Comparison of ENCODE assay signal across 10 cellular contexts in genomic region chr12:120724720-120725119, GRCh38. TPM values are rescaled to one million over a fixed set of nuclear protein-coding genes. Genes with fewer than 3 reads are reported as not detected.
DNase-seq lines count a peak whose midpoint lies in the region; ATAC-seq and TF ChIP-seq lines count a peak whose summit lies in the region.
"Had no signal": no experiment of that assay in that cellular context is flagged by ENCODE, and none has a peak within 500 bp of the region (broad histone marks: within the 10 kb centered on the region; RNA-seq: fewer than 3 reads in every experiment).

No MANE protein-coding gene starts in this region.

- H3K27ac Mint-ChIP-seq in activated CD8-positive, alpha-beta memory T cell treated with anti-CD3 and anti-CD28 coated beads, Interleukin-2, amount 10 ng/mL, durations not matched to agents 7 days and 5 days, result no peak overlapping the region
- no peak overlapping the region for H3K27ac Mint-ChIP-seq in T-cell

- no peak for DNase-seq in activated CD8-positive, alpha-beta memory T cell treated with anti-CD3 and anti-CD28 coated beads, Interleukin-2, amount 10 ng/mL, durations not matched to agents 7 days and 5 days
- DNase-seq in activated CD8-positive, alpha-beta memory T cell treated with anti-CD3 and anti-CD28 coated beads, Interleukin-2, amount 50 U/mL, for 4 hours, result no peak
- DNase-seq in T-cell (no peak), fibroblast of lung (ENCODE audit: low read depth in 2 of 2) (no peak), spleen (peak; percentile 31), ACHN (no peak), NOMO-1 treated with dmso at 0.1 percent for 144 hours (lab: John Stamatoyannopoulos, UW; ENCODE audit: unreplicated experiment) (no peak)
- DNase-seq: left lung had no signal

- H2AFZ ChIP-seq in fibroblast of lung (ENCODE audit: low read length), result no peak overlapping the region

- H3K4me3 ChIP-seq in fibroblast of lung (replicated peaks in 1 of 4; ENCODE audit: control extremely low read depth in 1 of 4, insufficient read depth in 1 of 4, low read depth in 3 of 4, low read length in 4 of 4) (no peak overlapping the region), spleen (peak overlapping the region in 1 of 8 donors; percentile 89)

- H3K27me3 ChIP-seq in fibroblast of lung (ENCODE audit: control insufficient read depth, insufficient read depth, low read length), result no peaks in the 10 kb centered on the region
- no peaks in the 10 kb centered on the region for H3K27me3 ChIP-seq in spleen (replicated peaks in 1 of 7)
- H3K27me3 ChIP-seq: left lung had no signal

- no peaks in the 10 kb centered on the region for H4K20me1 ChIP-seq in fibroblast of lung (ENCODE audit: control insufficient read depth, extremely low read depth, insufficient read depth, low read length)

- no peaks in the 10 kb centered on the region for H3K79me2 ChIP-seq in fibroblast of lung (ENCODE audit: control insufficient read depth, insufficient read depth, low read length)

- H3K27ac ChIP-seq in fibroblast of lung (ENCODE audit: insufficient read depth, low read length) (no peak overlapping the region), spleen (peak overlapping the region in 1 of 8 donors; percentile 90)
- H3K27ac ChIP-seq: KMS-11 had no signal

- intact Hi-C loops in spleen (cut with DNase I; ENCODE audit: low total_unique reads), result loop anchor here (10.0 kb wide), 1 partner anchor 240 kb away; no protein-coding TSS in a partner anchor

- ATAC-seq in activated CD8-positive, alpha-beta memory T cell treated with anti-CD3 and anti-CD28 coated beads, Interleukin-2, amount 10 ng/mL, durations not matched to agents 7 days and 5 days, result no peak
- ATAC-seq in T-cell (replicated peaks in 1 of 4) (no peak), GM21390 (IDR thresholded peaks at IDR 0.05; ENCODE audit: unreplicated experiment) (no peak)

- H3K4me1 Mint-ChIP-seq in activated CD8-positive, alpha-beta memory T cell treated with anti-CD3 and anti-CD28 coated beads, Interleukin-2, amount 10 ng/mL, durations not matched to agents 7 days and 5 days, result peaks cover 18% of the 10 kb centered on the region
- peaks cover 19 to 25% (median 23%) of the 10 kb centered on the region in 3 donors for H3K4me1 Mint-ChIP-seq in T-cell

- H3K9me3 ChIP-seq in fibroblast of lung (ENCODE audit: control insufficient read depth, insufficient read depth, low read depth, low read length) (no peaks in the 10 kb centered on the region), spleen (no peaks in the 10 kb centered on the region)
- H3K9me3 ChIP-seq: left lung had no signal

- 68 to 86% (median 75%) methylated on average over 5 of the region's 5 CpGs for WGBS in spleen, 5 donors

- H3K4me2 ChIP-seq in fibroblast of lung (ENCODE audit: extremely low read depth, insufficient read depth, low read length), result peak overlapping the region; percentile 61
- H3K4me2 ChIP-seq: KMS-11 had no signal

- POLR2A ChIA-PET in T-cell (lab: Charles Lee), result interaction anchor here in 1 of 2 donors (0.6 kb wide), 1 partner anchor 13 kb away, joined by 3 read pairs; no protein-coding TSS in a partner anchor

- no peaks in the 10 kb centered on the region for H3K27me3 Mint-ChIP-seq in activated CD8-positive, alpha-beta memory T cell treated with anti-CD3 and anti-CD28 coated beads, Interleukin-2, amount 10 ng/mL, durations not matched to agents 7 days and 5 days
- no peaks in the 10 kb centered on the region for H3K27me3 Mint-ChIP-seq in T-cell

- CTCF ChIA-PET in activated CD8-positive, alpha-beta memory T cell treated with anti-CD3 and anti-CD28 coated beads, Interleukin-2, amount 10 ng/mL, durations not matched to agents 7 days and 5 days (lab: Charles Lee), result interaction anchor here (0.9 to 1.5 kb wide), 5 partner anchors 10 to 247 kb away, joined by 3 to 4 read pairs (median 4); partner anchors contain the start of gene UNC119B
- CTCF ChIA-PET in T-cell (lab: Charles Lee), result interaction anchor here in 1 of 2 donors (0.6 to 0.7 kb wide), 2 partner anchors 84 to 1427 kb away, joined by 3 to 5 read pairs; partner anchors contain the start of gene CABP1

- no peak overlapping the region for H3K9ac ChIP-seq in fibroblast of lung (ENCODE audit: insufficient read depth, low read length)
- H3K9ac ChIP-seq: KMS-11 had no signal

- in situ Hi-C loops in ACHN (cut with HindIII; ENCODE audit: low pct_ligation_motif_present, low pct_unique_long_range_greater_than_20kb, low sequenced_read_pairs), result no loop called here

- peak overlapping the region; percentile 80 for H3K4me3 Mint-ChIP-seq in activated CD8-positive, alpha-beta memory T cell treated with anti-CD3 and anti-CD28 coated beads, Interleukin-2, amount 10 ng/mL, durations not matched to agents 7 days and 5 days
- peak overlapping the region; percentile 87 to 90 (median 88) for H3K4me3 Mint-ChIP-seq in T-cell

- no peaks in the 10 kb centered on the region for H3K9me3 Mint-ChIP-seq in activated CD8-positive, alpha-beta memory T cell treated with anti-CD3 and anti-CD28 coated beads, Interleukin-2, amount 10 ng/mL, durations not matched to agents 7 days and 5 days (ENCODE audit: low read depth)
- H3K9me3 Mint-ChIP-seq in T-cell, result no peaks in the 10 kb centered on the region

- no peak for TF ChIP-seq POLR2A in spleen (IDR thresholded peaks at IDR 0.05)

- H3K36me3 ChIP-seq in fibroblast of lung (ENCODE audit: control insufficient read depth, insufficient read depth, low read length), result peaks cover 11% of the 10 kb centered on the region
- H3K36me3 ChIP-seq in spleen, result peaks cover 7 to 77% (median 35%) of the 10 kb centered on the region in 6 donors

- H3K4me1 ChIP-seq in fibroblast of lung (ENCODE audit: control insufficient read depth, extremely low read depth, insufficient read depth, low read length), result peaks cover 3% of the 10 kb centered on the region
- peaks cover 6 to 65% (median 31%) of the 10 kb centered on the region in 6 donors for H3K4me1 ChIP-seq in spleen

- TF ChIP-seq CTCF in fibroblast of lung (conservative IDR thresholded peaks at IDR 0.05 in 1 of 2, IDR thresholded peaks at IDR 0.05 in 1 of 2; ENCODE audit: low read depth in 1 of 2, low read length in 2 of 2), result no peak
- no peak for TF ChIP-seq CTCF in spleen (IDR thresholded peaks at IDR 0.05 in 8 of 11, conservative IDR thresholded peaks at IDR 0.05 in 3 of 11)

- peaks cover 29% of the 10 kb centered on the region for H3K36me3 Mint-ChIP-seq in activated CD8-positive, alpha-beta memory T cell treated with anti-CD3 and anti-CD28 coated beads, Interleukin-2, amount 10 ng/mL, durations not matched to agents 7 days and 5 days
- peaks cover 35% of the 10 kb centered on the region for H3K36me3 Mint-ChIP-seq in T-cell

RNA-seq across cellular contexts. Expression of gene ACADS, which starts 0.9 kb away (rescaled TPM):
- 10 to 100 TPM; 14.6 to 17.6 TPM for total RNA-seq in activated CD8-positive, alpha-beta memory T cell treated with anti-CD3 and anti-CD28 coated beads, Interleukin-2, amount 10 ng/mL, durations not matched to agents 7 days and 5 days
- 10 to 100 TPM in 4 of 5 donors, 1 to 10 TPM in 1; 7.5 to 22.5 (median 20.4) TPM for total RNA-seq in T-cell
- 14.1 and 15.9 TPM in 2 replicates for total RNA-seq in fibroblast of lung
- polyA plus RNA-seq in fibroblast of lung, result 4.2 and 4.5 TPM in 2 replicates
- polyA plus RNA-seq in fibroblast of lung (2012), result 7.0 and 7.9 TPM in 2 replicates
- 2.9 and 4.8 TPM in 2 replicates for polyA minus RNA-seq in fibroblast of lung (ENCODE audit: low replicate concordance)
- 10 to 100 TPM; 21.4 to 55.1 (median 35.1) TPM for total RNA-seq in spleen
- 10 to 100 TPM; 21.2 to 66.4 (median 40.1) TPM for polyA plus RNA-seq in spleen

RNA-seq across cellular contexts. Expression of gene UNC119B, which starts 14.5 kb away (rescaled TPM):
- 10 to 100 TPM; 15.9 to 22.9 TPM for total RNA-seq in activated CD8-positive, alpha-beta memory T cell treated with anti-CD3 and anti-CD28 coated beads, Interleukin-2, amount 10 ng/mL, durations not matched to agents 7 days and 5 days
- total RNA-seq in T-cell, result 10 to 100 TPM; 14.3 to 26.1 (median 22.6) TPM
- 22.9 and 29.1 TPM in 2 replicates for total RNA-seq in fibroblast of lung
- 29.1 and 31.2 TPM in 2 replicates for polyA plus RNA-seq in fibroblast of lung
- 19.5 and 21.1 TPM in 2 replicates for polyA plus RNA-seq in fibroblast of lung (2012)
- 14.9 and 26.1 TPM in 2 replicates for polyA minus RNA-seq in fibroblast of lung (ENCODE audit: low replicate concordance)
- total RNA-seq in spleen, result 10 to 100 TPM; 13.0 to 32.2 (median 29.8) TPM
- 10 to 100 TPM in 1 of 3 donors, 1 to 10 TPM in 2; 5.5 to 17.3 (median 8.1) TPM for polyA plus RNA-seq in spleen

RNA-seq across cellular contexts. Expression of gene MLEC, which starts 37.8 kb away (rescaled TPM):
- total RNA-seq in activated CD8-positive, alpha-beta memory T cell treated with anti-CD3 and anti-CD28 coated beads, Interleukin-2, amount 10 ng/mL, durations not matched to agents 7 days and 5 days, result 10 to 100 TPM; 74.5 to 96.2 TPM
- total RNA-seq in T-cell (10 to 100 TPM; 26.3 to 61.3 (median 55.3) TPM), fibroblast of lung (90.1 and 120 TPM in 2 replicates), spleen (100 to 1,000 TPM in 1 of 7 donors, 10 to 100 TPM in 6; 60.1 to 117 (median 78.5) TPM)
- polyA plus RNA-seq in fibroblast of lung (56.4 and 66.1 TPM in 2 replicates), spleen (10 to 100 TPM in 2 of 3 donors, 1 to 10 TPM in 1; 7.7 to 22.6 (median 10.9) TPM)
- polyA plus RNA-seq in fibroblast of lung (2012), result 78.1 and 80.1 TPM in 2 replicates
- 86.3 and 126 TPM in 2 replicates for polyA minus RNA-seq in fibroblast of lung (ENCODE audit: low replicate concordance)
